ENCODE assay signal across 8 cellular contexts in the genomic region with DNA sequence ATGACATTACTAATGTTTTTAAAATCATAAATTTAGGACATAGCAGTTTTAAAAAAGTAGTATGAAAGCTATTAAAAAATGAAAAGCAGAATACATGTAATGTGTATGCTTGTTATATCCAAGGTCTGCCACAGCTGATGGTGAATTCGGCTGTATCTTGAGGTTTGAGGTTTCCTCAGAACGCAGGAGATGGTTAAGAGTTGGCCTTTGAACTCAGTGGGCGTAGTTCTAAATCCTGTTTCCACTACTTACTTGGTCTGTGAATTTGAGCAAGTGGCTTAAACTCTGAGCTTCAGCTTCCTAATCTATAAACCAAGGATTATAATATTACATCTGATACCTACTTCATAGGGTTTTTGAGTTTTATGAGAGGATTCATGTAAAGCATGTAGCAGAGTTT.
A peak's percentile ranks its signal among the peaks of the same experiment; 100 is the strongest.
DNase-seq lines count a peak whose midpoint lies in the region; ATAC-seq and TF ChIP-seq lines count a peak whose summit lies in the region.

No MANE protein-coding gene starts in this region.

- DNase-seq in NCI-H82 treated with DMSO at 0.1 percent for 48 hours (lab: John Stamatoyannopoulos, UW; ENCODE audit: unreplicated experiment), result peak; percentile 5
- DNase-seq in iris pigment epithelial cell (ENCODE audit: low read depth), result peak; percentile 84
- DNase-seq in osteocyte (ENCODE audit: extremely low spot score, unreplicated experiment), result no peak
- DNase-seq in left ventricle myocardium superior, result no peak
- DNase-seq in germinal center (ENCODE audit: low spot score), result no peak
- DNase-seq in pons (ENCODE audit: low spot score), result no peak

- H3K27ac Mint-ChIP-seq in osteocyte (ENCODE audit: unreplicated experiment), result no peak overlapping the region

- H3K9me3 Mint-ChIP-seq in osteocyte (ENCODE audit: unreplicated experiment), result no peaks in the 10 kb centered on the region

- no peak for TF ChIP-seq CTCF in osteocyte (IDR thresholded peaks at IDR 0.05)

- no peak overlapping the region for H3K4me3 Mint-ChIP-seq in osteocyte (ENCODE audit: unreplicated experiment)

- H3K4me1 Mint-ChIP-seq in osteocyte (ENCODE audit: unreplicated experiment), result peaks cover 4% of the 10 kb centered on the region

- ATAC-seq in GM18907 (IDR thresholded peaks at IDR 0.05; ENCODE audit: unreplicated experiment), result peak; percentile 92
- peak; percentile 85 for ATAC-seq in HG02623 (IDR thresholded peaks at IDR 0.05; ENCODE audit: unreplicated experiment)
- ATAC-seq in left ventricle myocardium superior, result no peak

- H3K27me3 Mint-ChIP-seq in osteocyte (ENCODE audit: unreplicated experiment), result no peaks in the 10 kb centered on the region

- H3K36me3 Mint-ChIP-seq in osteocyte (ENCODE audit: unreplicated experiment), result no peaks in the 10 kb centered on the region

- intact Hi-C loops in left ventricle myocardium superior (cut with micrococcal nuclease), result no loop called here

Comparison
In these comparisons a context has a peak if more than half of its experiments do, and no peak if none do; other contexts are left out.
1. DNase-seq: peak in NCI-H82 treated with DMSO at 0.1 percent for 48 hours (single experiment) and iris pigment epithelial cell (single experiment); none in osteocyte (single experiment), left ventricle myocardium superior (single experiment), germinal center (single experiment) and pons (single experiment).